Comparison of ENCODE assay signal across 1 cellular context in the genomic region with DNA sequence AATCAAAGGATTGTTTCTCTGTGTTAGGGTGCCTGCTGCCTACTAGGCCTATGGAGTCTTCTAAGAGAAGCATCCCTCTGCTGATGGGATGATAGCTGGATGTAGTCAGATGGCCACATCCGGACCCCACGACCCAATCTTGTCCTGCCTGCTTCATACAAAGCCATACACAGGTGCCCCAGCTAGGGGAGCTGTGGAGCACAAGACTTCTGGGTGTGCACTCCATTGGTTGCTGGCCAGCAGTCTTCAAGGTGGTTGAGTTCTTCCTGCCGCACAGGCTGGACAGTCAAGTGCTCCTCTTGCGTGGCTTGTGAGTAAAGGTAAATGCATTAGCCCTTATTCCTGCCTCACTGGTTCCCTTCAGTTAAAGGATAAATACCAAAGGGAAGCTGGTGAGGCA.
TF ChIP-seq lines count a peak whose summit lies in the region.

No MANE protein-coding gene starts in this region.

TF ChIP-seq in K562, 482 proteins besides CTCF, POLR2A, EP300 and RAD21:
- TF ChIP-seq HEY1 (CRISPR knock-in tag; IDR thresholded peaks at IDR 0.05; ENCODE audit: borderline replicate concordance) (no peak), ETV1 (tag; conservative IDR thresholded peaks at IDR 0.05; ENCODE audit: low read depth) (0 out of 2 replicates have a peak, but pooled peaks have one; percentile 15)
